5 cellular contexts compared by ENCODE assay signal in the genomic region with DNA sequence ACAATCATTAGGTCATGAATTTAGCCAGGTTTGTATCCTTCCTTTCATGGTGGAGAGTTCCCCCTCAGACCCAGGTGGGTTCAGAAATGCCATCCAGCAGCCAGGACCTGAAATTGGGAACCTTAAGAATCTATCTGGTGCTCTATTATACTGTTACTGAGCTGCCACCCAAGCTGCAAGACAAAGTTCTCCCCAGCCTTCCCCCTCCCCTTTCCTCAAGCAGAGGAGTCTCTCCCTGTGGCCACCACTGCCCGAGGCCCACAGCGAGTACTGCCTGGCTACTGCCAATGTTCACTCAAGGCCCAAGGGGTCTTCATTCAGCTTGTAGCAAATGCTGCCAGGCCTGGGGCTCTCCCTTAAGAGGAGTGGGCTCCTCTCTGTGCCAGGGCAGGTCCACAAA.
"Had no signal": no experiment of that assay in that cellular context is flagged by ENCODE, and none has a peak within 500 bp of the region (broad histone marks: within the 10 kb centered on the region; RNA-seq: fewer than 3 reads in every experiment).

No MANE protein-coding gene starts in this region.

- H3K4me2 ChIP-seq: GM23338 had no signal

- H3K4me3 Mint-ChIP-seq: GM23338, H9 had no signal

- H2AFZ ChIP-seq: GM23338 had no signal

- H3K27ac Mint-ChIP-seq: GM23338, H9 had no signal

- DNase-seq: H9, HCEC 1CT, IMR-90 had no signal

- H3K4me3 ChIP-seq: GM23338, K562 had no signal

- H3K4me1 Mint-ChIP-seq: GM23338, H9 had no signal

- H3K9me3 Mint-ChIP-seq: GM23338, H9 had no signal
